In the genomic region with DNA sequence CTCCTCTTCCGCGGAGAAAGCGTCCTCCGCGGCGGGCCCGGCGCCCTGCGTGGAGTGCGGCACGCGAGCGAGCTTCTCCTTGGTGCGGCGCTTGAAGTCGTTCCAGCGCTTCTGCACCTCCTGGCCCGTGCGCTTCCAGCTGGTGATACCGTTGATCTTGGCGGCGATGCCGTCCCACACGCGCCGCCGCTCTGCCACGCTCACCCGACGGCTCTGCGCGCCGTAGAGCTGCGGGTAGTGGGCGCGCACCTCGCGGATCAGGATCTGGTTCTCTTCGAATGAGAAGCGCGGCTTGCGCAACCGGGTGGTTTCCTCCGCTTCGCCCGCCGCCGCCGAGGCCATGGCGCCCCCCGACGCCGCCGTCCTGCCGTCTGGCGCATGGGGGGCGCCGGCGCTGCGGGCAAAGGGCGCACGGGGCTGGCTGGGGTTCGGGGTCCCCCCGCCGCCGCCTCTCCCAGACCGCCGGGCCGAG, we compare ENCODE assay signal across 8 cellular contexts. TPM values are rescaled to one million over a fixed set of nuclear protein-coding genes. Genes with fewer than 3 reads are reported as not detected.
DNase-seq lines count a peak whose midpoint lies in the region; TF ChIP-seq lines count a peak whose summit lies in the region.

No MANE protein-coding gene starts in this region.

- peak; percentile 40 for DNase-seq in EH (ENCODE audit: low read depth)
- DNase-seq in NCI-H2171 treated with DMSO at 0.1 percent for 48 hours (lab: John Stamatoyannopoulos, UW): peak; percentile 25
- peak; percentile 25 for DNase-seq in astrocyte of the spinal cord (ENCODE audit: low read depth, low spot score)
- DNase-seq in immature natural killer cell: peak; percentile 37 to 43 (median 42)
- peak in 5 of 6 experiments; percentile 9 to 37 (median 17) for DNase-seq in stimulated activated naive CD4-positive, alpha-beta T cell (lab: John Stamatoyannopoulos, UW)
- DNase-seq in OCI-M2 (lab: John Stamatoyannopoulos, UW; ENCODE audit: unreplicated experiment): no peak
- DNase-seq in SK-N-DZ (ENCODE audit: low spot score): no peak
- no peak for DNase-seq in activated CD4-positive, CD25-positive, alpha-beta regulatory T cell (lab: John Stamatoyannopoulos, UW)

- H3K27me3 Mint-ChIP-seq in immature natural killer cell (ENCODE audit: low read depth in 3 of 3): peaks cover 11 to 14% (median 12%) of the 10 kb centered on the region in 3 donors

- peak overlapping the region in 2 of 6 donors; percentile 58 to 80 for H3K27ac Mint-ChIP-seq in immature natural killer cell

- H3K4me3 Mint-ChIP-seq in immature natural killer cell: peak overlapping the region in 3 of 5 donors; percentile 35 to 55 (median 44)

- H3K4me1 Mint-ChIP-seq in immature natural killer cell: peaks cover 19 to 21% of the 10 kb centered on the region in 2 donors

- H3K4me3 ChIP-seq in astrocyte of the spinal cord (ENCODE audit: low read depth, low read length): peak overlapping the region; percentile 73

- H3K9me3 Mint-ChIP-seq in immature natural killer cell: no peaks in the 10 kb centered on the region

- in situ Hi-C loops in astrocyte of the spinal cord (cut with HindIII; ENCODE audit: low sequenced_read_pairs): no loop called here

- no peak for TF ChIP-seq CTCF in astrocyte of the spinal cord (IDR thresholded peaks at IDR 0.05; ENCODE audit: low read depth, low read length)

- peaks cover 0 to 14% (median 9%) of the 10 kb centered on the region in 3 donors for H3K36me3 Mint-ChIP-seq in immature natural killer cell

RNA-seq across cellular contexts. Expression of gene MYPOP, which starts 0.9 kb away (rescaled TPM):
- polyA plus RNA-seq in immature natural killer cell: under 1 TPM; 0.12 to 0.45 (median 0.13) TPM
- 0.79 and 1.1 TPM in 2 replicates for polyA plus RNA-seq in SK-N-DZ (2014; cell fraction: cytosol; rRNA removed)
- polyA plus RNA-seq in SK-N-DZ (2014; cell fraction: nucleus; rRNA removed): 0.52 and 0.67 TPM in 2 replicates

RNA-seq across cellular contexts. Expression of gene NANOS2, which starts 13.1 kb away (rescaled TPM):
- not detected for polyA plus RNA-seq in immature natural killer cell
- not detected in 2 replicates for polyA plus RNA-seq in SK-N-DZ (2014; cell fraction: cytosol; rRNA removed)
- polyA plus RNA-seq in SK-N-DZ (2014; cell fraction: nucleus; rRNA removed): not detected in 2 replicates

RNA-seq across cellular contexts. Expression of gene IRF2BP1, which starts 15.5 kb away (rescaled TPM):
- polyA plus RNA-seq in immature natural killer cell: 1 to 10 TPM; 3.4 to 9.4 (median 7.0) TPM
- polyA plus RNA-seq in SK-N-DZ (2014; cell fraction: cytosol; rRNA removed): 17.9 and 24.2 TPM in 2 replicates
- polyA plus RNA-seq in SK-N-DZ (2014; cell fraction: nucleus; rRNA removed): 11.2 and 14.6 TPM in 2 replicates

RNA-seq across cellular contexts. Expression of gene FOXA3, which starts 37.3 kb away (rescaled TPM):
- not detected for polyA plus RNA-seq in immature natural killer cell
- polyA plus RNA-seq in SK-N-DZ (2014; cell fraction: cytosol; rRNA removed): 0.38 and 0.67 TPM in 2 replicates
- polyA plus RNA-seq in SK-N-DZ (2014; cell fraction: nucleus; rRNA removed): not detected in 2 replicates

RNA-seq across cellular contexts. Expression of gene SYMPK, which starts 38.5 kb away (rescaled TPM):
- 10 to 100 TPM in 1 of 3 donors, 1 to 10 TPM in 2; 2.1 to 14.6 (median 5.6) TPM for polyA plus RNA-seq in immature natural killer cell
- polyA plus RNA-seq in SK-N-DZ (2014; cell fraction: cytosol; rRNA removed): 26.2 and 27.7 TPM in 2 replicates
- polyA plus RNA-seq in SK-N-DZ (2014; cell fraction: nucleus; rRNA removed): 52.1 and 58.3 TPM in 2 replicates

Comparison
In these comparisons a context has a peak if more than half of its experiments do, and no peak if none do; other contexts are left out.
1. DNase-seq: peak in EH (single experiment), NCI-H2171 treated with DMSO at 0.1 percent for 48 hours (single experiment), astrocyte of the spinal cord (single experiment), immature natural killer cell (3 of 3) and stimulated activated naive CD4-positive, alpha-beta T cell (5 of 6); none in OCI-M2 (single experiment), SK-N-DZ (single experiment) and activated CD4-positive, CD25-positive, alpha-beta regulatory T cell (0 of 4).